ENCODE assay signal across 26 cellular contexts in the genomic region with DNA sequence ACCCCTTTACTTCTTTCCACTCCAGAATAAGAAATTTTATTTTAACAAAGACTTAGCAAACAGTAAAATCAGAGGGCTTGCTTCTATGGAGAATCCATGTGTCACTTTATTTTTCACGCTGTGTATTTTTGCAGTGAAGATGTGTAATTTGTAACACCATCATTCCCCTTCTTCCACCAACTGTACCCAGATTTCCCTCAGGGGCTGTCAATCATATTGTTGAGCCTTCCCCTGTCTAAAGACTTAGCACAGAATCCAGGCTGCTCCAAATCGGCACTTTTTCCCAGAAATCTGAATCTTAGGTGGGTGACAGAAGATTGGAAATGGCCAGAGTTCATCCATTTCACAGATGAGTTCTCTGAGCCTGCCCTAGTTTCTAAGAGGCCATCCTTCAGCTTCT.
A peak's percentile ranks its signal among the peaks of the same experiment; 100 is the strongest.
DNase-seq lines count a peak whose midpoint lies in the region; ATAC-seq and TF ChIP-seq lines count a peak whose summit lies in the region.
"Had no signal": no experiment of that assay in that cellular context is flagged by ENCODE, and none has a peak within 500 bp of the region (broad histone marks: within the 10 kb centered on the region; RNA-seq: fewer than 3 reads in every experiment).

No MANE protein-coding gene starts in this region.

- in situ Hi-C loops in gastrocnemius medialis (cut with MboI; ENCODE audit: low sequenced_read_pairs in 4 of 4), result no loop called here

- H3K27ac ChIP-seq in neural progenitor cell, result peak overlapping the region; percentile 55
- no peak overlapping the region for H3K27ac ChIP-seq in gastrocnemius medialis
- H3K27ac ChIP-seq: esophagus squamous epithelium, foreskin keratinocyte, skin epidermis, thyroid gland, vagina had no signal

- H3K79me2 ChIP-seq in neural progenitor cell (ENCODE audit: low read depth), result peaks cover 41% of the 10 kb centered on the region

- peaks cover 26% of the 10 kb centered on the region for H4K20me1 ChIP-seq in neural progenitor cell (ENCODE audit: low read depth)

- no peaks in the 10 kb centered on the region for H3K9me3 ChIP-seq in neural progenitor cell (ENCODE audit: low read depth)
- H3K9me3 ChIP-seq in gastrocnemius medialis, result no peaks in the 10 kb centered on the region
- H3K9me3 ChIP-seq: esophagus squamous epithelium, pancreas, stomach, thyroid gland, vagina had no signal

- H3K4me1 ChIP-seq in neural progenitor cell (peaks cover 30% of the 10 kb centered on the region), gastrocnemius medialis (peaks cover 0 to 2% of the 10 kb centered on the region in 2 donors)

- peaks cover 14% of the 10 kb centered on the region for H3F3A ChIP-seq in neural progenitor cell (ENCODE audit: low read depth)

- intact Hi-C loops in gastrocnemius medialis (cut with DNase I; ENCODE audit: low total_unique reads), result no loop called here

- no peak overlapping the region for H3K4me2 ChIP-seq in neural progenitor cell

- no peak for DNase-seq in stimulated activated naive CD8-positive, alpha-beta T cell treated with anti-CD3 and anti-CD28 coated beads, Interleukin-15, Interleukin-2, amounts not matched to agents 100 U/mL and 50 U/mL, for 24 hours
- peak; percentile 54 for DNase-seq in NCI-H82 treated with DMSO at 0.1 percent for 48 hours (lab: John Stamatoyannopoulos, UW; ENCODE audit: unreplicated experiment)
- DNase-seq in neural progenitor cell (ENCODE audit: low spot score), result no peak
- no peak for DNase-seq in NCI-H146 treated with DMSO at 0.1 percent for 48 hours (lab: John Stamatoyannopoulos, UW; ENCODE audit: unreplicated experiment)
- DNase-seq in gastrocnemius medialis, result no peak
- DNase-seq: activated CD4-positive, alpha-beta T cell treated with anti-CD3 and anti-CD28 coated beads, Interleukin-2, amount 10 ng/mL, durations not matched to agents 7 days and 5 days; activated gamma-delta T cell treated with Interleukin-2 at 50 U/mL for 16 hours; activated T-cell treated with anti-CD3 and anti-CD28 coated beads, Interleukin-2, amount 50 U/mL, for 1 hour; cerebellar nuclear complex; COR-L47; DMS53; esophagus squamous epithelium; foreskin keratinocyte; H9; KG1; naive thymus-derived CD8-positive, alpha-beta T cell; NCI-H1436 treated with DMSO at 0.1 percent for 48 hours; NCI-H774; stomach; thyroid gland had no signal

- H3K9ac ChIP-seq in neural progenitor cell, result no peak overlapping the region

- no peaks in the 10 kb centered on the region for H3K9me3 Mint-ChIP-seq in stimulated activated naive CD8-positive, alpha-beta T cell treated with anti-CD3 and anti-CD28 coated beads, Interleukin-15, Interleukin-2, amounts not matched to agents 100 ng/mL and 50 ng/mL, for 24 hours
- peaks cover 10% of the 10 kb centered on the region for H3K9me3 Mint-ChIP-seq in neural progenitor cell
- H3K9me3 Mint-ChIP-seq: H9; naive thymus-derived CD8-positive, alpha-beta T cell had no signal

- H3K4me3 Mint-ChIP-seq in stimulated activated naive CD8-positive, alpha-beta T cell treated with anti-CD3 and anti-CD28 coated beads, Interleukin-15, Interleukin-2, amounts not matched to agents 100 ng/mL and 50 ng/mL, for 24 hours, result no peak overlapping the region
- H3K4me3 Mint-ChIP-seq in neural progenitor cell, result no peak overlapping the region
- H3K4me3 Mint-ChIP-seq: activated CD4-positive, alpha-beta T cell treated with anti-CD3 and anti-CD28 coated beads, Interleukin-2, amount 10 ng/mL, durations not matched to agents 7 days and 5 days; brain; H9; naive thymus-derived CD8-positive, alpha-beta T cell had no signal

- H3K27me3 ChIP-seq in neural progenitor cell (no peaks in the 10 kb centered on the region), gastrocnemius medialis (no peaks in the 10 kb centered on the region)
- H3K27me3 ChIP-seq: esophagus squamous epithelium, foreskin keratinocyte, pancreas, stomach, thyroid gland, vagina had no signal

- no peak for ATAC-seq in stimulated activated naive CD8-positive, alpha-beta T cell treated with anti-CD3 and anti-CD28 coated beads, Interleukin-15, Interleukin-2, amounts not matched to agents 100 U/mL and 50 U/mL, for 24 hours
- ATAC-seq in GM21619 (IDR thresholded peaks at IDR 0.05; ENCODE audit: unreplicated experiment), result no peak
- ATAC-seq in gastrocnemius medialis, result no peak
- ATAC-seq: foreskin keratinocyte; naive thymus-derived CD8-positive, alpha-beta T cell had no signal

- H3K36me3 ChIP-seq in neural progenitor cell (no peaks in the 10 kb centered on the region), gastrocnemius medialis (no peaks in the 10 kb centered on the region)
- H3K36me3 ChIP-seq: pancreas, thyroid gland, vagina had no signal

- TF ChIP-seq POLR2A in gastrocnemius medialis (IDR thresholded peaks at IDR 0.05), result no peak

- H3K4me3 ChIP-seq in neural progenitor cell, result no peak overlapping the region
- no peak overlapping the region for H3K4me3 ChIP-seq in gastrocnemius medialis
- H3K4me3 ChIP-seq: esophagus squamous epithelium, pancreas, skin epidermis, stomach, thyroid gland, vagina had no signal

- H3K27me3 Mint-ChIP-seq in stimulated activated naive CD8-positive, alpha-beta T cell treated with anti-CD3 and anti-CD28 coated beads, Interleukin-15, Interleukin-2, amounts not matched to agents 100 ng/mL and 50 ng/mL, for 24 hours, result no peaks in the 10 kb centered on the region
- no peaks in the 10 kb centered on the region for H3K27me3 Mint-ChIP-seq in neural progenitor cell (ENCODE audit: insufficient read depth, low read depth)
- H3K27me3 Mint-ChIP-seq: activated CD4-positive, alpha-beta T cell treated with anti-CD3 and anti-CD28 coated beads, Interleukin-2, amount 10 ng/mL, durations not matched to agents 7 days and 5 days; brain; naive thymus-derived CD8-positive, alpha-beta T cell had no signal

- TF ChIP-seq CTCF in neural progenitor cell (IDR thresholded peaks at IDR 0.05) (no peak), gastrocnemius medialis (IDR thresholded peaks at IDR 0.05 in 4 of 5, conservative IDR thresholded peaks at IDR 0.05 in 1 of 5) (no peak)

- peaks cover 14% of the 10 kb centered on the region for H3K36me3 Mint-ChIP-seq in stimulated activated naive CD8-positive, alpha-beta T cell treated with anti-CD3 and anti-CD28 coated beads, Interleukin-15, Interleukin-2, amounts not matched to agents 100 ng/mL and 50 ng/mL, for 24 hours (ENCODE audit: low read depth)
- H3K36me3 Mint-ChIP-seq in neural progenitor cell, result peaks cover 39% of the 10 kb centered on the region

- H3K4me1 Mint-ChIP-seq in stimulated activated naive CD8-positive, alpha-beta T cell treated with anti-CD3 and anti-CD28 coated beads, Interleukin-15, Interleukin-2, amounts not matched to agents 100 ng/mL and 50 ng/mL, for 24 hours (ENCODE audit: low read depth), result peaks cover 33% of the 10 kb centered on the region
- H3K4me1 Mint-ChIP-seq in neural progenitor cell, result peaks cover 9% of the 10 kb centered on the region

- no peak overlapping the region for H2AFZ ChIP-seq in neural progenitor cell (replicated peaks)

- H3K27ac Mint-ChIP-seq in stimulated activated naive CD8-positive, alpha-beta T cell treated with anti-CD3 and anti-CD28 coated beads, Interleukin-15, Interleukin-2, amounts not matched to agents 100 ng/mL and 50 ng/mL, for 24 hours, result peak overlapping the region; percentile 32
- H3K27ac Mint-ChIP-seq in neural progenitor cell, result peak overlapping the region; percentile 22
- H3K27ac Mint-ChIP-seq: activated CD4-positive, alpha-beta T cell treated with anti-CD3 and anti-CD28 coated beads, Interleukin-2, amount 10 ng/mL, durations not matched to agents 7 days and 5 days had no signal
